In the genomic region with DNA sequence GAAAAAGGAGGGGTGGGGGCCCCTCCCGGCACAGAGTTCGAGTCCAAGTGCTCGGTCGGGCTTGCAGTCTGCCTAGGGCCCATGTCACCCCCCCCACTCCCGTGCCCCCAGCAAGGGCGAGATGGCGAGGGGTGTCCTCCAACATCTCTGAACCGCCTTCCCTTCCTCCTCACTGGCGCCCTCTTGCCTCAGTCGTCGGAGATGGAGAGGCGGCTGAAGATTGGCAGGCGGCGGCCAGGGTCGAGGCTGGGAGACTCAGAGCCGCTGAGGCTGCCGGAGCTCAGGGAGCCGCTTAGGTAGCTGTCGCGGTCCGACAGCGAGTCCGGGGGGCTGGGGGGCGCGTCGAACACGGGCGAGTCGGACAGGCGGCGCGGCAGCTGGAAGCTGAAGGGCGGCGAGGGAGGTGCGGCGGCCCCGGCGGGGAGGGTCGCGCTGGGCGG, we compare ENCODE assay signal across 8 cellular contexts.
DNase-seq lines count a peak whose midpoint lies in the region; ATAC-seq and TF ChIP-seq lines count a peak whose summit lies in the region.

No MANE protein-coding gene starts in this region.

- H3K9me3 ChIP-seq in mucosa of rectum (ENCODE audit: control insufficient read depth in 2 of 2, low read length in 2 of 2): no peaks in the 10 kb centered on the region

- peaks cover 23 to 36% of the 10 kb centered on the region in 2 donors for H3K36me3 ChIP-seq in mucosa of rectum (ENCODE audit: control insufficient read depth in 2 of 2, insufficient read depth in 2 of 2, low read length in 2 of 2)

- ATAC-seq in HG02678 (IDR thresholded peaks at IDR 0.05; ENCODE audit: unreplicated experiment): no peak
- ATAC-seq in GM18511 (IDR thresholded peaks at IDR 0.05; ENCODE audit: unreplicated experiment): no peak

- peak overlapping the region; percentile 99 to 100 for H3K27ac ChIP-seq in mucosa of rectum (ENCODE audit: low read depth in 2 of 2, low read length in 2 of 2)

- H3K27me3 ChIP-seq in mucosa of rectum (ENCODE audit: control insufficient read depth in 2 of 2, insufficient read depth in 2 of 2, low read length in 2 of 2): no peaks in the 10 kb centered on the region

- peak; percentile 28 for TF ChIP-seq CTCF in epithelial cell of esophagus (IDR thresholded peaks at IDR 0.05; ENCODE audit: insufficient read depth, low read depth, low read length, missing control alignments)

- peaks cover 28 to 42% of the 10 kb centered on the region in 2 donors for H3K4me1 ChIP-seq in mucosa of rectum (ENCODE audit: control insufficient read depth in 2 of 2, insufficient read depth in 2 of 2, low read length in 2 of 2)

- peak overlapping the region; percentile 95 to 99 for H3K9ac ChIP-seq in mucosa of rectum (ENCODE audit: low read depth in 1 of 2, low read length in 2 of 2)

- H3K4me3 ChIP-seq in epithelial cell of esophagus (ENCODE audit: low read length): peak overlapping the region; percentile 93
- H3K4me3 ChIP-seq in mucosa of rectum (ENCODE audit: low read length in 2 of 2): peak overlapping the region; percentile 95 to 99

- DNase-seq in ELR (ENCODE audit: low read depth) (peak; percentile 82), NCI-H526 treated with DMSO at 0.1 percent for 48 hours (lab: John Stamatoyannopoulos, UW) (peak; percentile 56), epithelial cell of esophagus (ENCODE audit: low read depth) (peak; percentile 61)
- DNase-seq in activated CD8-positive, alpha-beta memory T cell treated with anti-CD3 and anti-CD28 coated beads, Interleukin-2, amount 50 U/mL, for 4 hours: peak; percentile 71
- DNase-seq in stimulated activated CD8-positive, alpha-beta memory T cell treated with anti-CD3 and anti-CD28 coated beads, Interleukin-7, amount 100 ng/mL, for 24 hours (ENCODE audit: low read depth): peak; percentile 44
